In genomic region chr19:44207126-44207803, GRCh38 we compare ENCODE assay signal across 8 cellular contexts. TPM values are rescaled to one million over a fixed set of nuclear protein-coding genes. Genes with fewer than 3 reads are reported as not detected.
DNase-seq lines count a peak whose midpoint lies in the region; ATAC-seq and TF ChIP-seq lines count a peak whose summit lies in the region.

No MANE protein-coding gene starts in this region.

- DNase-seq in GM04503 (ENCODE audit: low read depth) (peak; percentile 67), NCI-H1092 treated with DMSO at 0.1 percent for 48 hours (lab: John Stamatoyannopoulos, UW) (peak; percentile 73), amygdala (lab: John Stamatoyannopoulos, UW) (peak in 55 of 56 donors; percentile 16 to 93 (median 81)), left cardiac atrium (peak; percentile 92), posterior cingulate gyrus (peak; percentile 78 to 98 (median 87)), upper lobe of left lung (peak in 1 of 2 donors; percentile 84)

- peaks cover 29% of the 10 kb centered on the region for H3K9me3 Mint-ChIP-seq in T-helper 1 cell treated with Interleukin-12 subunit alpha and Interleukin-12 subunit beta and Interleukin-4 antibody, amounts not matched to agents 30 μg/mL and 1 μg/mL, for 36 hours

- peaks cover 4 to 15% (median 12%) of the 10 kb centered on the region in 4 donors for H3K9me3 ChIP-seq in upper lobe of left lung

- peak overlapping the region; percentile 74 to 90 (median 85) for H3K27ac ChIP-seq in upper lobe of left lung

- peak; percentile 89 for ATAC-seq in HG02571 (IDR thresholded peaks at IDR 0.05; ENCODE audit: unreplicated experiment)
- ATAC-seq in left cardiac atrium, result peak; percentile 97 to 98
- peak; percentile 94 to 97 for ATAC-seq in upper lobe of left lung (ENCODE audit: low FRiP score in 2 of 2)

- H3K36me3 ChIP-seq in upper lobe of left lung, result no peaks in the 10 kb centered on the region

- H3K27ac Mint-ChIP-seq in T-helper 1 cell treated with Interleukin-12 subunit alpha and Interleukin-12 subunit beta and Interleukin-4 antibody, amounts not matched to agents 30 μg/mL and 1 μg/mL, for 36 hours, result peak overlapping the region; percentile 82

- H3K27me3 Mint-ChIP-seq in T-helper 1 cell treated with Interleukin-12 subunit alpha and Interleukin-12 subunit beta and Interleukin-4 antibody, amounts not matched to agents 30 μg/mL and 1 μg/mL, for 36 hours (ENCODE audit: low read depth), result no peaks in the 10 kb centered on the region

- intact Hi-C loops in left cardiac atrium (cut with DNase I) (loop anchor here in 1 of 2 donors (2.0 kb wide), 1 partner anchor 42 kb away; the partner anchor contains the start of gene ZNF226), posterior cingulate gyrus (cut with DNase I) (loop anchor here (2.0 to 5.0 kb wide), 2 partner anchors 42 to 95 kb away; partner anchors contain the start of genes ZNF225 and ZNF226)

- H3K4me3 Mint-ChIP-seq in T-helper 1 cell treated with Interleukin-12 subunit alpha and Interleukin-12 subunit beta and Interleukin-4 antibody, amounts not matched to agents 30 μg/mL and 1 μg/mL, for 36 hours, result peak overlapping the region; percentile 85

- TF ChIP-seq EP300 in upper lobe of left lung (IDR thresholded peaks at IDR 0.05), result no peak

- peak in 2 of 4 donors; percentile 26 to 36 for TF ChIP-seq POLR2A in upper lobe of left lung (IDR thresholded peaks at IDR 0.05)

- TF ChIP-seq CTCF in upper lobe of left lung (IDR thresholded peaks at IDR 0.05), result no peak

- peaks cover 8% of the 10 kb centered on the region for H3K4me1 Mint-ChIP-seq in T-helper 1 cell treated with Interleukin-12 subunit alpha and Interleukin-12 subunit beta and Interleukin-4 antibody, amounts not matched to agents 30 μg/mL and 1 μg/mL, for 36 hours (ENCODE audit: low read depth)

- H3K36me3 Mint-ChIP-seq in T-helper 1 cell treated with Interleukin-12 subunit alpha and Interleukin-12 subunit beta and Interleukin-4 antibody, amounts not matched to agents 30 μg/mL and 1 μg/mL, for 36 hours (ENCODE audit: low read depth), result peaks cover 10% of the 10 kb centered on the region

- 5 to 10% methylated on average over 13 to 26 of the region's 26 CpGs for WGBS in upper lobe of left lung, 2 donors

- peak overlapping the region; percentile 47 to 66 (median 58) for H3K4me3 ChIP-seq in upper lobe of left lung

- H3K4me1 ChIP-seq in upper lobe of left lung, result peaks cover 0 to 6% (median 2%) of the 10 kb centered on the region in 4 donors

- no peaks in the 10 kb centered on the region for H3K27me3 ChIP-seq in upper lobe of left lung

RNA-seq across cellular contexts. Expression of gene ZNF227, which starts 5.1 kb away (rescaled TPM):
- total RNA-seq in left cardiac atrium (10 to 100 TPM; 11.1 to 12.9 TPM), upper lobe of left lung (10 to 100 TPM in 4 of 6 donors, 1 to 10 TPM in 2; 5.3 to 23.0 (median 16.8) TPM)

RNA-seq across cellular contexts. Expression of gene ZNF226, which starts 42.4 kb away (rescaled TPM):
- total RNA-seq in left cardiac atrium (10 to 100 TPM; 14.9 to 17.8 TPM), upper lobe of left lung (10 to 100 TPM in 5 of 6 donors, 1 to 10 TPM in 1; 6.8 to 25.8 (median 14.4) TPM)

RNA-seq across cellular contexts. Expression of gene ZNF233, which starts 52.4 kb away (rescaled TPM):
- 1 to 10 TPM; 3.4 to 5.5 TPM for total RNA-seq in left cardiac atrium
- under 1 TPM in 4 of 6 donors, not detected in 2; 0.15 to 0.44 (median 0.25) TPM for total RNA-seq in upper lobe of left lung
